ENCODE assay signal across 11 cellular contexts in genomic region chr1:35188578-35189392, GRCh38. TPM values are rescaled to one million over a fixed set of nuclear protein-coding genes. Genes with fewer than 3 reads are reported as not detected.
DNase-seq lines count a peak whose midpoint lies in the region; ATAC-seq and TF ChIP-seq lines count a peak whose summit lies in the region.
"Had no signal": no experiment of that assay in that cellular context is flagged by ENCODE, and none has a peak within 500 bp of the region (broad histone marks: within the 10 kb centered on the region; RNA-seq: fewer than 3 reads in every experiment).

No MANE protein-coding gene starts in this region.

- CTCF ChIA-PET in activated naive CD4-positive, alpha-beta T cell treated with anti-CD3 and anti-CD28 coated beads, Interleukin-2, amount 10 ng/mL, durations not matched to agents 7 days and 5 days (lab: Charles Lee) = no interaction called here
- CTCF ChIA-PET in activated CD8-positive, alpha-beta T cell treated with anti-CD3 and anti-CD28 coated beads for 36 hours (lab: Charles Lee) = no interaction called here

- H3K4me1 Mint-ChIP-seq in activated naive CD4-positive, alpha-beta T cell treated with anti-CD3 and anti-CD28 coated beads, Interleukin-2, amount 10 ng/mL, durations not matched to agents 7 days and 5 days = peaks cover 80% of the 10 kb centered on the region
- H3K4me1 Mint-ChIP-seq in activated CD8-positive, alpha-beta T cell treated with anti-CD3 and anti-CD28 coated beads for 36 hours (ENCODE audit: low read depth) = peaks cover 77% of the 10 kb centered on the region
- H3K4me1 Mint-ChIP-seq in stimulated activated naive CD8-positive, alpha-beta T cell treated with anti-CD3 and anti-CD28 coated beads, Interleukin-15, amount 100 ng/mL, for 72 hours = peaks cover 83% of the 10 kb centered on the region

- POLR2A ChIA-PET in activated CD8-positive, alpha-beta T cell treated with anti-CD3 and anti-CD28 coated beads for 36 hours (lab: Charles Lee) = interaction anchor here (0.6 to 3.9 kb wide), 3 partner anchors 11 to 94 kb away, joined by 3 to 90 read pairs (median 3); no protein-coding TSS in a partner anchor

- ATAC-seq in activated CD8-positive, alpha-beta T cell treated with anti-CD3 and anti-CD28 coated beads for 36 hours = no peak
- ATAC-seq in stimulated activated naive CD8-positive, alpha-beta T cell treated with anti-CD3 and anti-CD28 coated beads, Interleukin-15, amount 100 ng/mL, for 72 hours = no peak
- ATAC-seq in HG03521 (IDR thresholded peaks at IDR 0.05; ENCODE audit: unreplicated experiment) (no peak), GM18502 (IDR thresholded peaks at IDR 0.05; ENCODE audit: poor library complexity, unreplicated experiment) (no peak), esophagus mucosa (no peak)

- no peaks in the 10 kb centered on the region for H3K9me3 Mint-ChIP-seq in activated naive CD4-positive, alpha-beta T cell treated with anti-CD3 and anti-CD28 coated beads, Interleukin-2, amount 10 ng/mL, durations not matched to agents 7 days and 5 days
- H3K9me3 Mint-ChIP-seq in activated CD8-positive, alpha-beta T cell treated with anti-CD3 and anti-CD28 coated beads for 36 hours = no peaks in the 10 kb centered on the region
- no peaks in the 10 kb centered on the region for H3K9me3 Mint-ChIP-seq in stimulated activated naive CD8-positive, alpha-beta T cell treated with anti-CD3 and anti-CD28 coated beads, Interleukin-15, amount 100 ng/mL, for 72 hours

- H3K27ac Mint-ChIP-seq in activated naive CD4-positive, alpha-beta T cell treated with anti-CD3 and anti-CD28 coated beads, Interleukin-2, amount 10 ng/mL, durations not matched to agents 7 days and 5 days = peak overlapping the region; percentile 43
- peak overlapping the region; percentile 92 for H3K27ac Mint-ChIP-seq in activated CD8-positive, alpha-beta T cell treated with anti-CD3 and anti-CD28 coated beads for 36 hours
- H3K27ac Mint-ChIP-seq in stimulated activated naive CD8-positive, alpha-beta T cell treated with anti-CD3 and anti-CD28 coated beads, Interleukin-15, amount 100 ng/mL, for 72 hours = peak overlapping the region; percentile 53 to 95

- DNase-seq in activated naive CD4-positive, alpha-beta T cell treated with anti-CD3 and anti-CD28 coated beads, Interleukin-2, amount 10 ng/mL, durations not matched to agents 7 days and 5 days = peak; percentile 36
- DNase-seq in activated naive CD4-positive, alpha-beta T cell (lab: John Stamatoyannopoulos, UW) = no peak
- peak; percentile 22 for DNase-seq in activated CD8-positive, alpha-beta T cell treated with anti-CD3 and anti-CD28 coated beads for 36 hours
- DNase-seq in hepatocyte (ENCODE audit: low spot score) = no peak
- DNase-seq in stimulated activated naive CD8-positive, alpha-beta T cell treated with anti-CD3 and anti-CD28 coated beads, Interleukin-15, amount 100 ng/mL, for 72 hours = no peak
- DNase-seq: activated gamma-delta T cell; stimulated activated CD4-positive, alpha-beta T cell treated with anti-CD3 and anti-CD28 coated beads, Interleukin-4, amount 100 ng/mL, for 1 hour; tibial artery had no signal

- H2AFZ ChIP-seq in hepatocyte = no peak overlapping the region

- no peaks in the 10 kb centered on the region for H3K9me2 ChIP-seq in hepatocyte (replicated peaks; ENCODE audit: insufficient read depth)

- peak overlapping the region; percentile 89 for H3K4me3 Mint-ChIP-seq in activated naive CD4-positive, alpha-beta T cell treated with anti-CD3 and anti-CD28 coated beads, Interleukin-2, amount 10 ng/mL, durations not matched to agents 7 days and 5 days
- H3K4me3 Mint-ChIP-seq in activated CD8-positive, alpha-beta T cell treated with anti-CD3 and anti-CD28 coated beads for 36 hours = peak overlapping the region; percentile 83
- H3K4me3 Mint-ChIP-seq in stimulated activated naive CD8-positive, alpha-beta T cell treated with anti-CD3 and anti-CD28 coated beads, Interleukin-15, amount 100 ng/mL, for 72 hours = peak overlapping the region; percentile 83 to 89

- H3K36me3 Mint-ChIP-seq in activated naive CD4-positive, alpha-beta T cell treated with anti-CD3 and anti-CD28 coated beads, Interleukin-2, amount 10 ng/mL, durations not matched to agents 7 days and 5 days = peaks cover 80% of the 10 kb centered on the region
- H3K36me3 Mint-ChIP-seq in activated CD8-positive, alpha-beta T cell treated with anti-CD3 and anti-CD28 coated beads for 36 hours (ENCODE audit: low read depth) = peaks cover 79% of the 10 kb centered on the region

- H3K27ac ChIP-seq in hepatocyte = no peak overlapping the region

- intact Hi-C loops in activated CD8-positive, alpha-beta T cell treated with anti-CD3 and anti-CD28 coated beads for 36 hours (cut with micrococcal nuclease) = no loop called here

- H3K4me3 ChIP-seq in hepatocyte = peak overlapping the region; percentile 100

- H4K20me1 ChIP-seq in hepatocyte (ENCODE audit: insufficient read depth, poor library complexity, severe bottlenecking) = peaks cover 81% of the 10 kb centered on the region

- H3K4me1 ChIP-seq in hepatocyte (ENCODE audit: insufficient read depth) = peaks cover 39% of the 10 kb centered on the region

- WGBS in hepatocyte (ENCODE audit: low lambda C conversion rate, missing lambda C conversion rate) = 82% methylated on average over 20 of the region's 20 CpGs

- peaks cover 10% of the 10 kb centered on the region for H3K36me3 ChIP-seq in hepatocyte (replicated peaks; ENCODE audit: insufficient read depth, low read depth)

- no peaks in the 10 kb centered on the region for H3K27me3 ChIP-seq in hepatocyte
- H3K27me3 ChIP-seq: tibial artery had no signal

- H3K79me2 ChIP-seq in hepatocyte = peaks cover 91% of the 10 kb centered on the region

- peak overlapping the region; percentile 91 for H3K4me2 ChIP-seq in hepatocyte

- H3K27me3 Mint-ChIP-seq in activated naive CD4-positive, alpha-beta T cell treated with anti-CD3 and anti-CD28 coated beads, Interleukin-2, amount 10 ng/mL, durations not matched to agents 7 days and 5 days = no peaks in the 10 kb centered on the region
- H3K27me3 Mint-ChIP-seq in activated CD8-positive, alpha-beta T cell treated with anti-CD3 and anti-CD28 coated beads for 36 hours = no peaks in the 10 kb centered on the region
- no peaks in the 10 kb centered on the region for H3K27me3 Mint-ChIP-seq in stimulated activated naive CD8-positive, alpha-beta T cell treated with anti-CD3 and anti-CD28 coated beads, Interleukin-15, amount 100 ng/mL, for 72 hours

- no peaks in the 10 kb centered on the region for H3K9me3 ChIP-seq in hepatocyte (ENCODE audit: low read depth)
- H3K9me3 ChIP-seq: tibial artery had no signal

- TF ChIP-seq CTCF in activated CD8-positive, alpha-beta T cell treated with anti-CD3 and anti-CD28 coated beads for 36 hours (IDR thresholded peaks at IDR 0.05) = no peak
- TF ChIP-seq CTCF in hepatocyte (IDR thresholded peaks at IDR 0.05; ENCODE audit: poor library complexity) = no peak

RNA-seq across cellular contexts. Expression of gene SFPQ, which starts 4.2 kb away (rescaled TPM):
- total RNA-seq in activated CD8-positive, alpha-beta T cell treated with anti-CD3 and anti-CD28 coated beads for 36 hours = 100 to 1,000 TPM; 295 to 297 TPM
- total RNA-seq in hepatocyte = 138 and 183 TPM in 2 replicates
- 165 and 170 TPM in 2 replicates for polyA plus RNA-seq in hepatocyte
- 116 TPM for total RNA-seq in esophagus mucosa

Comparison
In these comparisons a context has a peak if more than half of its experiments do, and no peak if none do; other contexts are left out.
1. DNase-seq: peak in activated naive CD4-positive, alpha-beta T cell treated with anti-CD3 and anti-CD28 coated beads, Interleukin-2, amount 10 ng/mL, durations not matched to agents 7 days and 5 days (single experiment) and activated CD8-positive, alpha-beta T cell treated with anti-CD3 and anti-CD28 coated beads for 36 hours (single experiment); none in activated naive CD4-positive, alpha-beta T cell (0 of 4), hepatocyte (single experiment) and stimulated activated naive CD8-positive, alpha-beta T cell treated with anti-CD3 and anti-CD28 coated beads, Interleukin-15, amount 100 ng/mL, for 72 hours (0 of 2).
2. Peak in every context shown above with its lines, with median percentiles within 50 percentile points of each other: H3K27ac Mint-ChIP-seq and H3K4me3 Mint-ChIP-seq.